ENCODE assay signal across 1 cellular context in the genomic region with DNA sequence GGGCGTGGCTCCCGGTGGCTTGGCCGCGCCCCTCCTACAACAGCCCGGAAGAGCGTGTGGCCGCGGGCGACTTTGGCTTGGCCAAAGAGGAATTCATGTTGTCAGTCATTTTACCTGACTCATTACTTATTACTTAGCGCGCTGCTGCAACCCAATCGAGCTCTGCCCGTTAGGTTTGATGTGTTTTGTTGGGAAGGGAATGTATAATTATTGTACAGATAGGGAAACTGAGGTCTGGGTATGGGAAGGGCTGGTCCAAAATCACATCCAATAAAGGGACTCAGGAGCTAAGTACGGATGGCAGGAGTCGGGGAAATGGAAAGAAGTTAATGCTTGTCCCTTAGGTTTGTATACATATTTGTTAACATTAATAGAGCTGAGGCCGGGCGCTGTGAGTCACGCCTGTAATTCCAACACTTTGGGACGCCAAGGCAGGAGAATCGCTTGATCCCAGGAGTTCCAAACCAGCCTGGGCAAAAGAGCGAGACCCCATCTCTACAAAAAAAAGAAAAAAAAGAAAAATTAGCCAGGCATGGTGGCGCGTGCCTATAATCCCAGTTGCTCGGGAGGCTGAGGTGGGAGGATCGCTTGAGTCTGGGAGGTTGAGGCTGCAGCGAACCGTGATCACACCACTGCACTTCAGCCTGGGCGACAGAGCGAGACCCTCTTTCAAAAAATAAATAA.
TF ChIP-seq lines count a peak whose summit lies in the region.

No MANE protein-coding gene starts in this region.

TF ChIP-seq in HepG2, 621 proteins besides CTCF, POLR2A, EP300 and RAD21 (continued from another document):
- TF ChIP-seq ZNF790 (CRISPR knock-in tag; IDR thresholded peaks at IDR 0.05; ENCODE audit: borderline replicate concordance): peak; percentile 17; the same call in 1 of the 2 replicates
- no peak; the same call in 1 of the 2 replicates for TF ChIP-seq ZNF563 (CRISPR knock-in tag; IDR thresholded peaks at IDR 0.05)
- TF ChIP-seq, protein P1, sequence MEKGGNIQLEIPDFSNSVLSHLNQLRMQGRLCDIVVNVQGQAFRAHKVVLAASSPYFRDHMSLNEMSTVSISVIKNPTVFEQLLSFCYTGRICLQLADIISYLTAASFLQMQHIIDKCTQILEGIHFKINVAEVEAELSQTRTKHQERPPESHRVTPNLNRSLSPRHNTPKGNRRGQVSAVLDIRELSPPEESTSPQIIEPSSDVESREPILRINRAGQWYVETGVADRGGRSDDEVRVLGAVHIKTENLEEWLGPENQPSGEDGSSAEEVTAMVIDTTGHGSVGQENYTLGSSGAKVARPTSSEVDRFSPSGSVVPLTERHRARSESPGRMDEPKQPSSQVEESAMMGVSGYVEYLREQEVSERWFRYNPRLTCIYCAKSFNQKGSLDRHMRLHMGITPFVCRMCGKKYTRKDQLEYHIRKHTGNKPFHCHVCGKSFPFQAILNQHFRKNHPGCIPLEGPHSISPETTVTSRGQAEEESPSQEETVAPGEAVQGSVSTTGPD (CRISPR knock-in tag; IDR thresholded peaks at IDR 0.05): 0 out of 2 replicates have a peak, but pooled peaks have one; percentile 4
- TF ChIP-seq, protein P2, sequence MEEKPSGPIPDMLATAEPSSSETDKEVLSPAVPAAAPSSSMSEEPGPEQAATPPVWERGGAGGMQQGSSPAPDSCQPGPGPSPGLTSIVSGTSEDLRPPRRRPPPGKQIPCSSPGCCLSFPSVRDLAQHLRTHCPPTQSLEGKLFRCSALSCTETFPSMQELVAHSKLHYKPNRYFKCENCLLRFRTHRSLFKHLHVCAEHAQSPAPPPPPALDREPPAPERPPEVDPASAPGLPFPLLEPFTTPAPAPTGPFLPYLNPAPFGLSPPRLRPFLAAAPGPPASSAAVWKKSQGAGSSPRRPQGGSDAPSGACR (CRISPR knock-in tag; IDR thresholded peaks at IDR 0.05): 0 out of 2 replicates have a peak, but pooled peaks have one; percentile 15
- peak; percentile 90 for TF ChIP-seq SAP130 (CRISPR knock-in tag; IDR thresholded peaks at IDR 0.05; ENCODE audit: low read depth)
- TF ChIP-seq ZBTB38 (CRISPR knock-in tag; IDR thresholded peaks at IDR 0.05): no peak
- TF ChIP-seq ZNF367 (CRISPR knock-in tag; IDR thresholded peaks at IDR 0.05; ENCODE audit: borderline replicate concordance): peak; percentile 23; the same call in 1 of the 2 replicates
- TF ChIP-seq ZNF335 (CRISPR knock-in tag; IDR thresholded peaks at IDR 0.05): 0 out of 2 replicates have a peak, but pooled peaks have one; percentile 86
- no peak for TF ChIP-seq KDM1A (CRISPR knock-in tag; IDR thresholded peaks at IDR 0.05)
- peak; percentile 18; the same call in 1 of the 2 replicates for TF ChIP-seq ZNF878 (CRISPR knock-in tag; IDR thresholded peaks at IDR 0.05)
- 0 out of 2 replicates have a peak, but pooled peaks have one; percentile 9 for TF ChIP-seq ZBTB20 (CRISPR knock-in tag; IDR thresholded peaks at IDR 0.05; ENCODE audit: borderline replicate concordance, low read depth)
- TF ChIP-seq, protein P3, sequence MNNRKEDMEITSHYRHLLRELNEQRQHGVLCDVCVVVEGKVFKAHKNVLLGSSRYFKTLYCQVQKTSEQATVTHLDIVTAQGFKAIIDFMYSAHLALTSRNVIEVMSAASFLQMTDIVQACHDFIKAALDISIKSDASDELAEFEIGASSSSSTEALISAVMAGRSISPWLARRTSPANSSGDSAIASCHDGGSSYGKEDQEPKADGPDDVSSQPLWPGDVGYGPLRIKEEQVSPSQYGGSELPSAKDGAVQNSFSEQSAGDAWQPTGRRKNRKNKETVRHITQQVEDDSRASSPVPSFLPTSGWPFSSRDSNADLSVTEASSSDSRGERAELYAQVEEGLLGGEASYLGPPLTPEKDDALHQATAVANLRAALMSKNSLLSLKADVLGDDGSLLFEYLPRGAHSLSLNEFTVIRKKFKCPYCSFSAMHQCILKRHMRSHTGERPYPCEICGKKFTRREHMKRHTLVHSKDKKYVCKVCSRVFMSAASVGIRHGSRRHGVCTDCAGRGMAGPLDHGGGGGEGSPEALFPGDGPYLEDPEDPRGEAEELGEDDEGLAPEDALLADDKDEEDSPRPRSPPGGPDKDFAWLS (CRISPR knock-in tag; IDR thresholded peaks at IDR 0.05; ENCODE audit: borderline replicate concordance): no peak
- no peak for TF ChIP-seq MIXL1 (CRISPR knock-in tag; IDR thresholded peaks at IDR 0.05)
- TF ChIP-seq, protein P4, sequence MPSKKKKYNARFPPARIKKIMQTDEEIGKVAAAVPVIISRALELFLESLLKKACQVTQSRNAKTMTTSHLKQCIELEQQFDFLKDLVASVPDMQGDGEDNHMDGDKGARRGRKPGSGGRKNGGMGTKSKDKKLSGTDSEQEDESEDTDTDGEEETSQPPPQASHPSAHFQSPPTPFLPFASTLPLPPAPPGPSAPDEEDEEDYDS (CRISPR knock-in tag; IDR thresholded peaks at IDR 0.05): peak; percentile 88
- TF ChIP-seq RBFOX2 (IDR thresholded peaks at IDR 0.05; ENCODE audit: low read depth, low read length): no peak; the same call in 1 of the 2 replicates
- TF ChIP-seq CREB1 (IDR thresholded peaks at IDR 0.05): no peak
- peak; percentile 88; the same call in 1 of the 2 replicates for TF ChIP-seq CREB1 (CRISPR knock-in tag; IDR thresholded peaks at IDR 0.05)
- peak; percentile 73 for TF ChIP-seq MAFF (IDR thresholded peaks at IDR 0.05; ENCODE audit: low read depth, low read length)
- 0 out of 2 replicates have a peak, but pooled peaks have one; percentile 26 for TF ChIP-seq ZNF549 (CRISPR knock-in tag; IDR thresholded peaks at IDR 0.05)
